Comparison of ENCODE assay signal across 8 cellular contexts in genomic region chr15:52180851-52181450, GRCh38. TPM values are rescaled to one million over a fixed set of nuclear protein-coding genes. Genes with fewer than 3 reads are reported as not detected.
DNase-seq lines count a peak whose midpoint lies in the region; ATAC-seq and TF ChIP-seq lines count a peak whose summit lies in the region.

No MANE protein-coding gene starts in this region.

- no peak overlapping the region for H3K27ac Mint-ChIP-seq in activated naive CD8-positive, alpha-beta T cell treated with anti-CD3 and anti-CD28 coated beads, Interleukin-2, amount 50 U/mL, for 24 hours
- H3K27ac Mint-ChIP-seq in mesothelial cell of epicardium (no peak overlapping the region), type B pancreatic cell (peak overlapping the region; percentile 77)

- H3K27me3 ChIP-seq in left ventricle myocardium inferior (ENCODE audit: low read depth): no peaks in the 10 kb centered on the region
- H3K27me3 ChIP-seq in right cardiac atrium (ENCODE audit: control insufficient read depth, insufficient read depth): no peaks in the 10 kb centered on the region

- H3K4me1 ChIP-seq in left ventricle myocardium inferior: peaks cover 21% of the 10 kb centered on the region
- peaks cover 2% of the 10 kb centered on the region for H3K4me1 ChIP-seq in right cardiac atrium (ENCODE audit: control insufficient read depth, insufficient read depth, low read length)

- H3K27ac ChIP-seq in left ventricle myocardium inferior (replicated peaks) (no peak overlapping the region), right cardiac atrium (ENCODE audit: low read length) (no peak overlapping the region)

- no peaks in the 10 kb centered on the region for H3K9me3 Mint-ChIP-seq in activated naive CD8-positive, alpha-beta T cell treated with anti-CD3 and anti-CD28 coated beads, Interleukin-2, amount 50 U/mL, for 24 hours
- H3K9me3 Mint-ChIP-seq in mesothelial cell of epicardium (no peaks in the 10 kb centered on the region), type B pancreatic cell (no peaks in the 10 kb centered on the region)

- H3K4me3 ChIP-seq in left ventricle myocardium inferior: peak overlapping the region; percentile 79
- no peak overlapping the region for H3K4me3 ChIP-seq in right cardiac atrium (ENCODE audit: low read length)

- TF ChIP-seq CTCF in left ventricle myocardium inferior (IDR thresholded peaks at IDR 0.05; ENCODE audit: borderline replicate concordance) (no peak), mesothelial cell of epicardium (IDR thresholded peaks at IDR 0.05; ENCODE audit: unreplicated experiment) (no peak), type B pancreatic cell (conservative IDR thresholded peaks at IDR 0.05) (no peak)

- no peak for ATAC-seq in right cardiac atrium
- no peak for ATAC-seq in activated naive CD8-positive, alpha-beta T cell treated with anti-CD3 and anti-CD28 coated beads, Interleukin-2, amount 50 U/mL, for 24 hours
- ATAC-seq in GM21786 (IDR thresholded peaks at IDR 0.05; ENCODE audit: unreplicated experiment): no peak
- no peak for ATAC-seq in HG03342 (IDR thresholded peaks at IDR 0.05; ENCODE audit: unreplicated experiment)

- CTCF ChIA-PET in HEK293T (lab: Yijun Ruan, JAX): no interaction called here

- peaks cover 19% of the 10 kb centered on the region for H3K4me1 Mint-ChIP-seq in activated naive CD8-positive, alpha-beta T cell treated with anti-CD3 and anti-CD28 coated beads, Interleukin-2, amount 50 U/mL, for 24 hours
- peaks cover 6% of the 10 kb centered on the region for H3K4me1 Mint-ChIP-seq in mesothelial cell of epicardium
- peaks cover 19% of the 10 kb centered on the region for H3K4me1 Mint-ChIP-seq in type B pancreatic cell (ENCODE audit: unreplicated experiment)

- H3K36me3 ChIP-seq in left ventricle myocardium inferior: no peaks in the 10 kb centered on the region

- no peaks in the 10 kb centered on the region for H3K27me3 Mint-ChIP-seq in activated naive CD8-positive, alpha-beta T cell treated with anti-CD3 and anti-CD28 coated beads, Interleukin-2, amount 50 U/mL, for 24 hours
- H3K27me3 Mint-ChIP-seq in mesothelial cell of epicardium (ENCODE audit: low read depth): peaks cover 13% of the 10 kb centered on the region
- peaks cover 24% of the 10 kb centered on the region for H3K27me3 Mint-ChIP-seq in type B pancreatic cell

- H3K36me3 Mint-ChIP-seq in activated naive CD8-positive, alpha-beta T cell treated with anti-CD3 and anti-CD28 coated beads, Interleukin-2, amount 50 U/mL, for 24 hours (ENCODE audit: low read depth): no peaks in the 10 kb centered on the region
- H3K36me3 Mint-ChIP-seq in mesothelial cell of epicardium: no peaks in the 10 kb centered on the region
- H3K36me3 Mint-ChIP-seq in type B pancreatic cell: no peaks in the 10 kb centered on the region

- peak overlapping the region; percentile 80 for H3K4me3 Mint-ChIP-seq in activated naive CD8-positive, alpha-beta T cell treated with anti-CD3 and anti-CD28 coated beads, Interleukin-2, amount 50 U/mL, for 24 hours
- peak overlapping the region; percentile 88 for H3K4me3 Mint-ChIP-seq in mesothelial cell of epicardium
- H3K4me3 Mint-ChIP-seq in type B pancreatic cell: peak overlapping the region; percentile 89

- H3K9me3 ChIP-seq in left ventricle myocardium inferior (replicated peaks) (no peaks in the 10 kb centered on the region), right cardiac atrium (ENCODE audit: control insufficient read depth, low read length) (no peaks in the 10 kb centered on the region)

- DNase-seq in left ventricle myocardium inferior: no peak
- DNase-seq in right cardiac atrium: no peak
- no peak for DNase-seq in activated naive CD8-positive, alpha-beta T cell treated with anti-CD3 and anti-CD28 coated beads, Interleukin-2, amount 50 U/mL, for 24 hours
- no peak for DNase-seq in mesothelial cell of epicardium (ENCODE audit: low spot score in 2 of 2, unreplicated experiment in 2 of 2)
- peak; percentile 36 for DNase-seq in type B pancreatic cell (ENCODE audit: extremely low spot score, unreplicated experiment)
- DNase-seq in HEK293T (ENCODE audit: extremely low spot score): no peak

- POLR2A ChIA-PET in HEK293T (lab: Yijun Ruan, JAX): no interaction called here

- 84% methylated on average over 10 of the region's 10 CpGs for WGBS in right cardiac atrium

- intact Hi-C loops in left ventricle myocardium inferior (cut with micrococcal nuclease): no loop called here
- intact Hi-C loops in right cardiac atrium (cut with DNase I): no loop called here

TF ChIP-seq in HEK293T, 16 proteins besides CTCF, POLR2A, EP300 and RAD21:
- TF ChIP-seq NFRKB (IDR thresholded peaks at IDR 0.05) (no peak), FOXK2 (IDR thresholded peaks at IDR 0.05) (no peak), TARDBP (IDR thresholded peaks at IDR 0.05) (no peak), ARNT (IDR thresholded peaks at IDR 0.05) (no peak), LEF1 (IDR thresholded peaks at IDR 0.05; ENCODE audit: borderline replicate concordance) (no peak), FOXA1 (IDR thresholded peaks at IDR 0.05) (no peak), ELF4 (IDR thresholded peaks at IDR 0.05) (no peak), BHLHE40 (IDR thresholded peaks at IDR 0.05; ENCODE audit: borderline replicate concordance) (no peak), SP1 (IDR thresholded peaks at IDR 0.05) (no peak), ZNF384 (IDR thresholded peaks at IDR 0.05) (no peak), SUZ12 (IDR thresholded peaks at IDR 0.05) (no peak), CTBP1 (IDR thresholded peaks at IDR 0.05; ENCODE audit: borderline replicate concordance) (no peak), PKNOX1 (IDR thresholded peaks at IDR 0.05) (no peak), HDGF (IDR thresholded peaks at IDR 0.05; ENCODE audit: borderline replicate concordance) (no peak), L3MBTL2 (conservative IDR thresholded peaks at IDR 0.05) (no peak), FOXM1 (IDR thresholded peaks at IDR 0.05; ENCODE audit: borderline replicate concordance) (no peak)

RNA-seq across cellular contexts. Expression of gene GNB5, which starts 10.2 kb away (rescaled TPM):
- total RNA-seq in left ventricle myocardium inferior (10.5 TPM), right cardiac atrium (10 to 100 TPM; 35.8 to 50.9 (median 37.2) TPM), mesothelial cell of epicardium (22.3 to 23.1 TPM (median 22.5 TPM) in 3 replicates), type B pancreatic cell (ENCODE audit: low replicate concordance) (12.6 and 19.9 TPM in 2 replicates)
- polyA plus RNA-seq in right cardiac atrium: 19.5 TPM
